16 cellular contexts compared by ENCODE assay signal in the genomic region with DNA sequence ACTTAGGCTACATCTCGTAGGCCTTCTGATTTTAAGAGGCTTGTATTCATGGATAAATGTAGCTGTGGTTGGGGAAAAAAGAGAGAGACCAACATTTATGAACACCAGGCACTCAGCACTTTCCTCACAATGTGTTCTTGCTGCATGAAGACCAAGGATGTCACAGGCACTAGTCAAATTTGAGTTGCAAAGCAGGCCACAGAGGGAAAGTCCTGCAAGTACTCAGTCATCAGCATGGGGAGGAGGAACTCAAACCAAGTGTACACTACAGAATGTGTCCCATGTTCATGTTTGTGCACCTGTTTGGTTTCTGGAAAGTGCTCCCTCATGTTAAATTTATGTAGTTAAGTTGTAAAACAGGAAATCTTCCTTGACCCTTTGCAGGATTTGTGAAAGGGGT. TPM values are rescaled to one million over a fixed set of nuclear protein-coding genes. Genes with fewer than 3 reads are reported as not detected.
A peak's percentile ranks its signal among the peaks of the same experiment; 100 is the strongest.
DNase-seq lines count a peak whose midpoint lies in the region; ATAC-seq and TF ChIP-seq lines count a peak whose summit lies in the region.
"Had no signal": no experiment of that assay in that cellular context is flagged by ENCODE, and none has a peak within 500 bp of the region (broad histone marks: within the 10 kb centered on the region; RNA-seq: fewer than 3 reads in every experiment).

No MANE protein-coding gene starts in this region.

- no peaks in the 10 kb centered on the region for H3K4me1 Mint-ChIP-seq in Calu3 (ENCODE audit: low read depth, unreplicated experiment)

- H3K27ac Mint-ChIP-seq in Calu3 (ENCODE audit: unreplicated experiment): no peak overlapping the region

- peak overlapping the region; percentile 64 for H2AFZ ChIP-seq in OCI-LY7 (ENCODE audit: low read length)

- DNase-seq in GM20000 (ENCODE audit: low spot score): peak; percentile 45
- peak; percentile 66 for DNase-seq in OCI-LY7 (ENCODE audit: low spot score)
- no peak for DNase-seq in stimulated activated CD4-positive, alpha-beta T cell treated with anti-CD3 and anti-CD28 coated beads, Interleukin-2, amount 100 ng/mL, for 24 hours
- no peak for DNase-seq in activated CD4-positive, alpha-beta T cell treated with anti-CD3 and anti-CD28 coated beads, Interleukin-2, amount 50 U/mL, for 1 hour
- no peak for DNase-seq in activated effector memory CD4-positive, alpha-beta T cell treated with anti-CD3 and anti-CD28 coated beads, Interleukin-2, amount 50 U/mL, for 16 hours
- DNase-seq in Calu3: no peak
- DNase-seq: aorta, dorsolateral prefrontal cortex, foreskin fibroblast, GF-D8, KBM-7 had no signal

- H3K36me3 Mint-ChIP-seq in Calu3 (ENCODE audit: insufficient read depth, unreplicated experiment): no peaks in the 10 kb centered on the region

- H3K36me3 ChIP-seq in OCI-LY7 (ENCODE audit: insufficient read depth, low read length): no peaks in the 10 kb centered on the region
- H3K36me3 ChIP-seq: BLaER1 treated with 17β-estradiol and CSF1 and Interleukin-3, amounts not matched to agents 10 nM and 100 nM had no signal

- no peaks in the 10 kb centered on the region for H3K27me3 Mint-ChIP-seq in Calu3 (ENCODE audit: unreplicated experiment)

- H3K4me3 ChIP-seq in OCI-LY7 (ENCODE audit: low read depth, low read length, poor library complexity, severe bottlenecking): peak overlapping the region; percentile 54
- H3K4me3 ChIP-seq: BLaER1 treated with 17β-estradiol and CSF1 and Interleukin-3, amounts not matched to agents 10 nM and 100 nM; dorsolateral prefrontal cortex; skin epidermis had no signal

- no peaks in the 10 kb centered on the region for H4K20me1 ChIP-seq in OCI-LY7 (ENCODE audit: insufficient read depth, low read length)
- H4K20me1 ChIP-seq: BLaER1 treated with 17β-estradiol and CSF1 and Interleukin-3, amounts not matched to agents 10 nM and 100 nM had no signal

- TF ChIP-seq CTCF in GM20000 (IDR thresholded peaks at IDR 0.05; ENCODE audit: extremely low read depth, missing control alignments): no peak
- no peak for TF ChIP-seq CTCF in OCI-LY7 (conservative IDR thresholded peaks at IDR 0.05; ENCODE audit: low read length)
- no peak for TF ChIP-seq CTCF in Calu3 (IDR thresholded peaks at IDR 0.05; ENCODE audit: unreplicated experiment)

- H3K9me2 ChIP-seq in OCI-LY7 (ENCODE audit: insufficient read depth, low read length): no peaks in the 10 kb centered on the region

- H3K4me1 ChIP-seq in OCI-LY7 (ENCODE audit: insufficient read depth, low read length, poor library complexity, severe bottlenecking): peaks cover 45% of the 10 kb centered on the region

- peak overlapping the region; percentile 41 for H3K27ac ChIP-seq in OCI-LY7 (ENCODE audit: low read depth, low read length, poor library complexity, severe bottlenecking)
- H3K27ac ChIP-seq: BLaER1 treated with 17β-estradiol and CSF1 and Interleukin-3, amounts not matched to agents 10 nM and 100 nM; dorsolateral prefrontal cortex; skin epidermis had no signal

- BruUV-seq in OCI-LY7 (replicated peaks; lab: Mats Ljungman, UMichigan) (no TSS peak), Calu3 (replicated peaks; lab: Mats Ljungman, UMichigan) (no TSS peak)

- no peaks in the 10 kb centered on the region for H3K9me3 ChIP-seq in OCI-LY7 (ENCODE audit: low read length)

- intact Hi-C loops in OCI-LY7 (cut with micrococcal nuclease; ENCODE audit: unreplicated experiment): loop anchor here (5.0 kb wide), 1 partner anchor 176 kb away; a partner anchor contains a TSS
- intact Hi-C loops in Calu3 (cut with micrococcal nuclease; ENCODE audit: unreplicated experiment): no loop called here

- H3K9me3 Mint-ChIP-seq in Calu3 (ENCODE audit: low read depth, unreplicated experiment): no peaks in the 10 kb centered on the region
- H3K9me3 Mint-ChIP-seq: neural crest cell had no signal

- H3K4me3 Mint-ChIP-seq in Calu3 (ENCODE audit: low read depth, unreplicated experiment): no peak overlapping the region
- H3K4me3 Mint-ChIP-seq: neural crest cell had no signal

- peak; percentile 42 for ATAC-seq in GM18508 (IDR thresholded peaks at IDR 0.05; ENCODE audit: insufficient read depth, unreplicated experiment)
- ATAC-seq in HG02943 (IDR thresholded peaks at IDR 0.05; ENCODE audit: low read depth, unreplicated experiment): peak; percentile 70

- POLR2A ChIA-PET in OCI-LY7 (lab: Charles Lee): interaction anchor here (0.6 to 2.6 kb wide), 8 partner anchors 11 to 588 kb away, joined by 3 to 10 read pairs (median 4); no protein-coding TSS in a partner anchor

- H3K4me2 ChIP-seq in OCI-LY7 (ENCODE audit: low read length): peak overlapping the region; percentile 64
- H3K4me2 ChIP-seq: BLaER1 treated with 17β-estradiol and CSF1 and Interleukin-3, amounts not matched to agents 10 nM and 100 nM had no signal

- CTCF ChIA-PET in OCI-LY7 (lab: Charles Lee; ENCODE audit: unreplicated experiment) (no interaction called here), Calu3 (lab: Charles Lee) (no interaction called here)

- no peaks in the 10 kb centered on the region for H3K79me2 ChIP-seq in OCI-LY7 (ENCODE audit: insufficient read depth, low read depth, low read length)

RNA-seq across cellular contexts. Expression of a gene that starts 8.7 kb away (rescaled TPM):
- total RNA-seq in OCI-LY7 (2014; rRNA removed; shearing (Covaris generic)): 2.1 and 7.8 TPM in 2 replicates
- total RNA-seq in OCI-LY7 (2022) (13.0 TPM in 2 replicates), Calu3 (2022) (2.3 and 2.7 TPM in 2 replicates)
- total RNA-seq: neural crest cell had no signal

RNA-seq across cellular contexts. Expression of a gene that starts 48.3 kb away (rescaled TPM):
- total RNA-seq in OCI-LY7 (2014; rRNA removed; shearing (Covaris generic)): 229 and 240 TPM in 2 replicates
- total RNA-seq in OCI-LY7 (2022) (332 and 375 TPM in 2 replicates), Calu3 (2022) (184 and 198 TPM in 2 replicates)

Comparison
In these comparisons a context has a peak if more than half of its experiments do, and no peak if none do; other contexts are left out.
1. DNase-seq: peak in GM20000 (single experiment) and OCI-LY7 (single experiment); none in stimulated activated CD4-positive, alpha-beta T cell treated with anti-CD3 and anti-CD28 coated beads, Interleukin-2, amount 100 ng/mL, for 24 hours (0 of 2), activated CD4-positive, alpha-beta T cell treated with anti-CD3 and anti-CD28 coated beads, Interleukin-2, amount 50 U/mL, for 1 hour (single experiment), activated effector memory CD4-positive, alpha-beta T cell treated with anti-CD3 and anti-CD28 coated beads, Interleukin-2, amount 50 U/mL, for 16 hours (single experiment) and Calu3 (single experiment).